ENCODE assay signal across 24 cellular contexts in the genomic region with DNA sequence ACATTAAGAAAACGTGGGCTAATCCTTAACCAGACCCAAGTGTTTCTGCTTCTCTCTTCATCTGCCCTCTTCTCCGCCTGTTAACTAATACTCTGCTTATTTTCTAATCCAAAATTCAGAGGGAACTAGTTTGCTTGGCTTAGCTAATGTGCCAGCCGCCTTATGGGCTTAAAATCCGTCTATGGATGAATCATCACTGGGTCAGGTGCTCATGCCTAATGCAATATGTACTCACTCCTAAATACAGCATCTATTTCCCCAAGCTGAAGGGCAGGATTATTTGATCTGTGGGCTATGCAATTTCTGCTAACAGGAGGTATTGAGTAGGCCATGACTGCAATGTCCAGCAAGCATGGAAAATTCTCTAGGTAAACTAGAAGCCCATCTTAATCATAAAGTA. TPM values are rescaled to one million over a fixed set of nuclear protein-coding genes. Genes with fewer than 3 reads are reported as not detected.
A peak's percentile ranks its signal among the peaks of the same experiment; 100 is the strongest.
DNase-seq lines count a peak whose midpoint lies in the region; ATAC-seq and TF ChIP-seq lines count a peak whose summit lies in the region.
"Had no signal": no experiment of that assay in that cellular context is flagged by ENCODE, and none has a peak within 500 bp of the region (broad histone marks: within the 10 kb centered on the region; RNA-seq: fewer than 3 reads in every experiment).

No MANE protein-coding gene starts in this region.

- H3K36me3 Mint-ChIP-seq in activated T-helper 17 cell treated with anti-CD3 and anti-CD28 coated beads, Interleukin-2, amount 50 U/mL, for 72 hours (ENCODE audit: low read depth), result peaks cover 27% of the 10 kb centered on the region
- H3K36me3 Mint-ChIP-seq in activated CD8-positive, alpha-beta memory T cell treated with anti-CD3 and anti-CD28 coated beads, Interleukin-2, amount 10 ng/mL, durations not matched to agents 7 days and 5 days, result peaks cover 4% of the 10 kb centered on the region

- no peaks in the 10 kb centered on the region for H4K20me1 ChIP-seq in PC-3 (ENCODE audit: low read length)
- H4K20me1 ChIP-seq: BLaER1 treated with 17β-estradiol and CSF1 and Interleukin-3, amounts not matched to agents 10 nM and 100 nM had no signal

- no peak overlapping the region for H3K4me2 ChIP-seq in PC-3 (ENCODE audit: low read length)
- H3K4me2 ChIP-seq: BLaER1 treated with 17β-estradiol and CSF1 and Interleukin-3, amounts not matched to agents 10 nM and 100 nM had no signal

- no peak overlapping the region for H3K9ac ChIP-seq in PC-3 (ENCODE audit: low read length)
- H3K9ac ChIP-seq: BLaER1 treated with 17β-estradiol and CSF1 and Interleukin-3, amounts not matched to agents 10 nM and 100 nM had no signal

- H3K4me1 Mint-ChIP-seq in activated T-helper 17 cell treated with anti-CD3 and anti-CD28 coated beads, Interleukin-2, amount 50 U/mL, for 72 hours, result peaks cover 3% of the 10 kb centered on the region
- H3K4me1 Mint-ChIP-seq in activated CD8-positive, alpha-beta memory T cell treated with anti-CD3 and anti-CD28 coated beads, Interleukin-2, amount 10 ng/mL, durations not matched to agents 7 days and 5 days, result peaks cover 2% of the 10 kb centered on the region
- H3K4me1 Mint-ChIP-seq: IgD-negative memory B cell had no signal

- TF ChIP-seq CTCF in PC-3 (conservative IDR thresholded peaks at IDR 0.05; ENCODE audit: low read depth, low read length) (no peak), epithelial cell of esophagus (IDR thresholded peaks at IDR 0.05; ENCODE audit: insufficient read depth, low read depth, low read length, missing control alignments) (no peak)

- CTCF ChIA-PET in PC-3 (lab: Charles Lee), result interaction anchor here (0.6 kb wide), 1 partner anchor 10 kb away, joined by 3 read pairs; no protein-coding TSS in a partner anchor
- CTCF ChIA-PET in activated CD8-positive, alpha-beta memory T cell treated with anti-CD3 and anti-CD28 coated beads, Interleukin-2, amount 10 ng/mL, durations not matched to agents 7 days and 5 days (lab: Charles Lee), result no interaction called here

- POLR2A ChIA-PET in PC-3 (lab: Charles Lee; ENCODE audit: unreplicated experiment), result no interaction called here

- H3F3A ChIP-seq in PC-3 (ENCODE audit: low read length, unreplicated experiment), result no peaks in the 10 kb centered on the region

- DNase-seq in DMS53 (lab: John Stamatoyannopoulos, UW) (peak; percentile 23), DMS53 treated with DMSO at 0.1 percent for 48 hours (lab: John Stamatoyannopoulos, UW; ENCODE audit: unreplicated experiment) (no peak), PC-3 (peak; percentile 36), epithelial cell of esophagus (ENCODE audit: low read depth) (peak; percentile 31), renal cortical epithelial cell (ENCODE audit: low read depth) (peak; percentile 1)
- DNase-seq in activated CD8-positive, alpha-beta memory T cell treated with anti-CD3 and anti-CD28 coated beads, Interleukin-2, amount 10 ng/mL, durations not matched to agents 7 days and 5 days, result no peak
- DNase-seq: ACHN; CD4-positive, alpha-beta memory T cell; GDM1; Karpas-422; MG63; NCI-H1092; NCI-H1436; NCI-H187 treated with DMSO at 0.1 percent for 48 hours; NCI-H2107; NCI-H446 treated with DMSO at 0.1 percent for 48 hours; NCI-H526 treated with DMSO at 0.1 percent for 48 hours had no signal

- no peaks in the 10 kb centered on the region for H3K9me3 Mint-ChIP-seq in activated T-helper 17 cell treated with anti-CD3 and anti-CD28 coated beads, Interleukin-2, amount 50 U/mL, for 72 hours
- H3K9me3 Mint-ChIP-seq in activated CD8-positive, alpha-beta memory T cell treated with anti-CD3 and anti-CD28 coated beads, Interleukin-2, amount 10 ng/mL, durations not matched to agents 7 days and 5 days (ENCODE audit: low read depth), result no peaks in the 10 kb centered on the region
- H3K9me3 Mint-ChIP-seq: CD4-positive, alpha-beta memory T cell; IgD-negative memory B cell had no signal

- no peak overlapping the region for H3K4me3 Mint-ChIP-seq in activated T-helper 17 cell treated with anti-CD3 and anti-CD28 coated beads, Interleukin-2, amount 50 U/mL, for 72 hours
- H3K4me3 Mint-ChIP-seq in activated CD8-positive, alpha-beta memory T cell treated with anti-CD3 and anti-CD28 coated beads, Interleukin-2, amount 10 ng/mL, durations not matched to agents 7 days and 5 days, result no peak overlapping the region
- H3K4me3 Mint-ChIP-seq: CD4-positive, alpha-beta memory T cell; IgD-negative memory B cell had no signal

- no peak overlapping the region for H2AFZ ChIP-seq in PC-3 (ENCODE audit: low read length)

- H3K27me3 Mint-ChIP-seq in activated T-helper 17 cell treated with anti-CD3 and anti-CD28 coated beads, Interleukin-2, amount 50 U/mL, for 72 hours, result no peaks in the 10 kb centered on the region
- H3K27me3 Mint-ChIP-seq in activated CD8-positive, alpha-beta memory T cell treated with anti-CD3 and anti-CD28 coated beads, Interleukin-2, amount 10 ng/mL, durations not matched to agents 7 days and 5 days, result no peaks in the 10 kb centered on the region
- H3K27me3 Mint-ChIP-seq: CD4-positive, alpha-beta memory T cell; IgD-negative memory B cell had no signal

- no peak overlapping the region for H3K27ac Mint-ChIP-seq in activated T-helper 17 cell treated with anti-CD3 and anti-CD28 coated beads, Interleukin-2, amount 50 U/mL, for 72 hours
- H3K27ac Mint-ChIP-seq in activated CD8-positive, alpha-beta memory T cell treated with anti-CD3 and anti-CD28 coated beads, Interleukin-2, amount 10 ng/mL, durations not matched to agents 7 days and 5 days, result no peak overlapping the region
- H3K27ac Mint-ChIP-seq: CD4-positive, alpha-beta memory T cell; IgD-negative memory B cell had no signal

- BruUV-seq in PC-3 (replicated peaks; lab: Mats Ljungman, UMichigan), result no TSS peak

- no peak overlapping the region for H3K4me3 ChIP-seq in PC-3 (ENCODE audit: low read length)
- H3K4me3 ChIP-seq in epithelial cell of esophagus (ENCODE audit: low read length), result no peak overlapping the region
- H3K4me3 ChIP-seq: BLaER1 treated with 17β-estradiol and CSF1 and Interleukin-3, amounts not matched to agents 10 nM and 100 nM; MG63; SJSA1 had no signal

- no peak overlapping the region for H3K27ac ChIP-seq in PC-3 (ENCODE audit: low read length)
- H3K27ac ChIP-seq: 22Rv1; BLaER1 treated with 17β-estradiol and CSF1 and Interleukin-3, amounts not matched to agents 10 nM and 100 nM; SJSA1 had no signal

- no peaks in the 10 kb centered on the region for H3K9me3 ChIP-seq in PC-3 (ENCODE audit: low read length)
- H3K9me3 ChIP-seq: BLaER1 treated with 17β-estradiol and CSF1 and Interleukin-3, amounts not matched to agents 10 nM and 100 nM; MG63; SJSA1 had no signal

- intact Hi-C loops in PC-3 (cut with micrococcal nuclease), result no loop called here

- H3K4me1 ChIP-seq in PC-3 (ENCODE audit: insufficient read depth, low read length), result no peaks in the 10 kb centered on the region
- H3K4me1 ChIP-seq: SJSA1 had no signal

- no peaks in the 10 kb centered on the region for H3K79me2 ChIP-seq in PC-3 (ENCODE audit: low read length)

- no peaks in the 10 kb centered on the region for H3K27me3 ChIP-seq in PC-3 (ENCODE audit: low read length)
- H3K27me3 ChIP-seq: BLaER1 treated with 17β-estradiol and CSF1 and Interleukin-3, amounts not matched to agents 10 nM and 100 nM; MG63; SJSA1 had no signal

- no peaks in the 10 kb centered on the region; the same call in 1 of the 2 replicates for H3K36me3 ChIP-seq in PC-3 (ENCODE audit: low read depth, low read length)
- H3K36me3 ChIP-seq: MG63, SJSA1 had no signal

- no peaks in the 10 kb centered on the region for H3K9me2 ChIP-seq in PC-3 (replicated peaks; ENCODE audit: low read length)

- ATAC-seq in PC-3 (peak; percentile 66), GM21529 (IDR thresholded peaks at IDR 0.05; ENCODE audit: unreplicated experiment) (no peak)
- no peak for ATAC-seq in activated T-helper 17 cell treated with anti-CD3 and anti-CD28 coated beads, Interleukin-2, amount 50 U/mL, for 72 hours (replicated peaks)
- ATAC-seq in activated CD8-positive, alpha-beta memory T cell treated with anti-CD3 and anti-CD28 coated beads, Interleukin-2, amount 10 ng/mL, durations not matched to agents 7 days and 5 days, result no peak
- ATAC-seq: Panc1 had no signal

RNA-seq across cellular contexts. Expression of gene DYNLT3, which starts 12.4 kb away (rescaled TPM):
- total RNA-seq in PC-3 (2014; rRNA removed) (29.6 and 44.0 TPM in 2 replicates), renal cortical epithelial cell (49.9 and 79.0 TPM in 2 replicates)
- total RNA-seq in activated T-helper 17 cell treated with anti-CD3 and anti-CD28 coated beads, Interleukin-2, amount 50 U/mL, for 72 hours, result 10 to 100 TPM; 16.9 to 55.8 TPM
- total RNA-seq in activated CD8-positive, alpha-beta memory T cell treated with anti-CD3 and anti-CD28 coated beads, Interleukin-2, amount 10 ng/mL, durations not matched to agents 7 days and 5 days, result 10 to 100 TPM; 12.6 to 12.7 TPM

RNA-seq across cellular contexts. Expression of gene CYBB, which starts 55.1 kb away (rescaled TPM):
- 0.40 and 0.46 TPM in 2 replicates for total RNA-seq in PC-3 (2014; rRNA removed)
- 0.15 and 0.17 TPM in 2 replicates for total RNA-seq in renal cortical epithelial cell
- total RNA-seq in activated T-helper 17 cell treated with anti-CD3 and anti-CD28 coated beads, Interleukin-2, amount 50 U/mL, for 72 hours, result under 1 TPM in 1 of 2 donors, not detected in 1; 0.24 TPM
- total RNA-seq in activated CD8-positive, alpha-beta memory T cell treated with anti-CD3 and anti-CD28 coated beads, Interleukin-2, amount 10 ng/mL, durations not matched to agents 7 days and 5 days, result not detected

Comparison
In these comparisons a context has a peak if more than half of its experiments do, and no peak if none do; other contexts are left out.
1. DNase-seq: peak in DMS53 (single experiment), PC-3 (single experiment), epithelial cell of esophagus (single experiment) and renal cortical epithelial cell (single experiment); none in DMS53 treated with DMSO at 0.1 percent for 48 hours (single experiment) and activated CD8-positive, alpha-beta memory T cell treated with anti-CD3 and anti-CD28 coated beads, Interleukin-2, amount 10 ng/mL, durations not matched to agents 7 days and 5 days (single experiment).